In the genomic region with DNA sequence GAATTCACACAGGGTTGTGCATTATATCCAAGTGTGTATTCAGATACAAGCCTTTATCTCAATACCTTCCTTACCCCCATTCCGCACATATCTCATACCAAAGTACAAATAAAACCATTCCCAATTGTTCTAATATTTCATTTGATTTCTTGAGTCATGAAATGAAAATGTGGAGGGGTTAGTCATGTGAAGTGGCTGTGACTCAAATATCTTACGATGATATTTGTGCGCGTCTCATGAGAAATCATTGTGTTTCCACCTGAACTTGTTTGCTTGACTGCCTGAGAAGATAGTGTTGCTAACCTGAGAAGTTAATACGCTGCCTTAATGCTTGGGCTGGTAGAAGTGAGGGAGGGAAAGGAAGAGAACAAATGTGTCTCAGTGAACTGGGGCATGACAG, we compare ENCODE assay signal across 1 cellular context.
TF ChIP-seq lines count a peak whose summit lies in the region.

No MANE protein-coding gene starts in this region.

TF ChIP-seq in HepG2, 621 proteins besides CTCF, POLR2A, EP300 and RAD21:
- TF ChIP-seq GLMP (CRISPR knock-in tag; IDR thresholded peaks at IDR 0.05; ENCODE audit: borderline replicate concordance) (no peak), ETV5 (CRISPR knock-in tag; IDR thresholded peaks at IDR 0.05; ENCODE audit: borderline replicate concordance) (no peak), HMG20A (CRISPR knock-in tag; IDR thresholded peaks at IDR 0.05; ENCODE audit: borderline replicate concordance) (no peak), ZNF564 (CRISPR knock-in tag; IDR thresholded peaks at IDR 0.05) (no peak), RARA (CRISPR knock-in tag; IDR thresholded peaks at IDR 0.05) (no peak), ZNF230 (CRISPR knock-in tag; IDR thresholded peaks at IDR 0.05) (no peak), GTF3A (CRISPR knock-in tag; conservative IDR thresholded peaks at IDR 0.05) (no peak), ZNF7 (CRISPR knock-in tag; IDR thresholded peaks at IDR 0.05) (no peak), ZNF496 (CRISPR knock-in tag; IDR thresholded peaks at IDR 0.05; ENCODE audit: insufficient replicate concordance) (no peak), HNRNPK (IDR thresholded peaks at IDR 0.05; ENCODE audit: low read depth, low read length, poor library complexity, severe bottlenecking) (no peak), TSC22D2 (CRISPR knock-in tag; IDR thresholded peaks at IDR 0.05; ENCODE audit: borderline replicate concordance) (no peak), RBM39 (IDR thresholded peaks at IDR 0.05; ENCODE audit: low read depth, low read length, poor library complexity, severe bottlenecking) (no peak), IKZF4 (CRISPR knock-in tag; IDR thresholded peaks at IDR 0.05; ENCODE audit: borderline replicate concordance, low read depth, not compliant biosample characterization) (no peak)
- TF ChIP-seq, protein P1, sequence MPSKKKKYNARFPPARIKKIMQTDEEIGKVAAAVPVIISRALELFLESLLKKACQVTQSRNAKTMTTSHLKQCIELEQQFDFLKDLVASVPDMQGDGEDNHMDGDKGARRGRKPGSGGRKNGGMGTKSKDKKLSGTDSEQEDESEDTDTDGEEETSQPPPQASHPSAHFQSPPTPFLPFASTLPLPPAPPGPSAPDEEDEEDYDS (CRISPR knock-in tag; IDR thresholded peaks at IDR 0.05), result no peak
- TF ChIP-seq, protein P2, sequence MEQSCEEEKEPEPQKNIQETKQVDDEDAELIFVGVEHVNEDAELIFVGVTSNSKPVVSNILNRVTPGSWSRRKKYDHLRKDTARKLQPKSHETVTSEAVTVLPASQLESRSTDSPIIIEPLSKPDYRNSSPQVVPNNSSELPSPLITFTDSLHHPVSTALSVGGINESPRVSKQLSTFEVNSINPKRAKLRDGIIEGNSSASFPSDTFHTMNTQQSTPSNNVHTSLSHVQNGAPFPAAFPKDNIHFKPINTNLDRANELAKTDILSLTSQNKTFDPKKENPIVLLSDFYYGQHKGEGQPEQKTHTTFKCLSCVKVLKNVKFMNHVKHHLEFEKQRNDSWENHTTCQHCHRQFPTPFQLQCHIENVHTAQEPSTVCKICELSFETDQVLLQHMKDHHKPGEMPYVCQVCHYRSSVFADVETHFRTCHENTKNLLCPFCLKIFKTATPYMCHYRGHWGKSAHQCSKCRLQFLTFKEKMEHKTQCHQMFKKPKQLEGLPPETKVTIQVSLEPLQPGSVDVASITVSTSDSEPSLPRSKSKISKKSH (CRISPR knock-in tag; IDR thresholded peaks at IDR 0.05; ENCODE audit: borderline replicate concordance), result no peak
- TF ChIP-seq, protein P3, sequence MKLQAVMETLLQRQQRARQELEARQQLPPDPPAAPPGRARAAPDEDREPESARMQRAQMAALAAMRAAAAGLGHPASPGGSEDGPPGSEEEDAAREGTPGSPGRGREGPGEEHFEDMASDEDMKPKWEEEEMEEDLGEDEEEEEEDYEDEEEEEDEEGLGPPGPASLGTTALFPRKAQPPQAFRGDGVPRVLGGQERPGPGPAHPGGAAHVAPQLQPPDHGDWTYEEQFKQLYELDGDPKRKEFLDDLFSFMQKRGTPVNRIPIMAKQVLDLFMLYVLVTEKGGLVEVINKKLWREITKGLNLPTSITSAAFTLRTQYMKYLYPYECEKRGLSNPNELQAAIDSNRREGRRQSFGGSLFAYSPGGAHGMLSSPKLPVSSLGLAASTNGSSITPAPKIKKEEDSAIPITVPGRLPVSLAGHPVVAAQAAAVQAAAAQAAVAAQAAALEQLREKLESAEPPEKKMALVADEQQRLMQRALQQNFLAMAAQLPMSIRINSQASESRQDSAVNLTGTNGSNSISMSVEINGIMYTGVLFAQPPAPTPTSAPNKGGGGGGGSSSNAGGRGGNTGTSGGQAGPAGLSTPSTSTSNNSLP (IDR thresholded peaks at IDR 0.05; ENCODE audit: low read depth, low read length), result no peak
